Comparison of ENCODE assay signal across 19 cellular contexts in the genomic region with DNA sequence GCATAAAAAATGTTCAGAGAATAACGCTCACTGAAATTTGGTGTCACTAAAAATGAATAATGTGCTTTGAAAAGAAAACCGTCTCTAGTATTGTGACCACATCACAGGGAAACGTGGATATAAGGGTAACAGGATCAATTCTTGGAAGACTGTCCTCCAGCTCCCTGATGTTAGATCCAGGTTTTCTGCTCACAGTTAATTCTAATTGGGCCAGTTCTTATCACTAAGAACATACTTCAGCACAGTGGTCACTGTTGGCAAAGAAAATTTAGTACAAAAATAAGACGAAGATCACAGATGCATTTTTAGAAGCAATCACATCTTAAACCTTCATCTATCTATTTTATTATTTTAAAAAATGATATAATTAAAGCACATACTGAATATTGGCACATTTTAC. TPM values are rescaled to one million over a fixed set of nuclear protein-coding genes. Genes with fewer than 3 reads are reported as not detected.
DNase-seq lines count a peak whose midpoint lies in the region; ATAC-seq, FAIRE-seq and TF ChIP-seq lines count a peak whose summit lies in the region.
"Had no signal": no experiment of that assay in that cellular context is flagged by ENCODE, and none has a peak within 500 bp of the region (broad histone marks: within the 10 kb centered on the region; RNA-seq: fewer than 3 reads in every experiment).

No MANE protein-coding gene starts in this region.

- TF ChIP-seq POLR2A in GM12878 (IDR thresholded peaks at IDR 0.05; ENCODE audit: low read depth, low read length), result no peak

- CTCF ChIA-PET in GM12878 (lab: Yijun Ruan, JAX), result no interaction called here

- WGBS in GM12878 (ENCODE audit: insufficient coverage, insufficient replicate concordance, low lambda C conversion rate, missing lambda C conversion rate), result 100% methylated on average over 4 of the region's 4 CpGs
- 95% methylated on average over 3 of the region's 4 CpGs for WGBS in mesenchymal stem cell

- H3K4me3 ChIP-seq in GM12878 (no peak overlapping the region), mesenchymal stem cell (ENCODE audit: insufficient read depth in 1 of 2, low read depth in 1 of 2, low read length in 2 of 2) (no peak overlapping the region), WERI-Rb-1 (ENCODE audit: low read depth, low read length) (no peak overlapping the region)
- H3K4me3 ChIP-seq: GM23248 had no signal

- TF ChIP-seq RAD21 in GM12878 (IDR thresholded peaks at IDR 0.05; ENCODE audit: insufficient read depth, low read depth, low read length), result no peak

- H3K18ac ChIP-seq in mesenchymal stem cell (ENCODE audit: low read depth in 1 of 2, low read length in 2 of 2), result no peak overlapping the region

- H3K79me1 ChIP-seq in mesenchymal stem cell (replicated peaks; ENCODE audit: low read length, poor library complexity, severe bottlenecking), result no peaks in the 10 kb centered on the region

- H2AFZ ChIP-seq in GM12878 (ENCODE audit: control insufficient read depth, low read depth, low read length) (no peak overlapping the region), mesenchymal stem cell (ENCODE audit: low read depth, low read length) (no peak overlapping the region)
- H2AFZ ChIP-seq: GM23248 had no signal

- no peak for ATAC-seq in GM12878
- peak; percentile 83 for ATAC-seq in Right ventricle myocardium superior (ENCODE audit: poor library complexity)
- no peak for ATAC-seq in GM21737 (IDR thresholded peaks at IDR 0.05; ENCODE audit: unreplicated experiment)
- ATAC-seq in left lobe of liver, result no peak
- ATAC-seq in GM18519 (IDR thresholded peaks at IDR 0.05; ENCODE audit: low FRiP score, unreplicated experiment), result no peak
- ATAC-seq: HCT116 had no signal

- H2BK15ac ChIP-seq in mesenchymal stem cell (ENCODE audit: low read depth, poor library complexity, severe bottlenecking), result no peak overlapping the region

- H3K9me3 ChIP-seq in GM12878 (replicated peaks; ENCODE audit: control insufficient read depth, insufficient read depth, low read length) (no peaks in the 10 kb centered on the region), mesenchymal stem cell (ENCODE audit: control insufficient read depth, low read length) (no peaks in the 10 kb centered on the region), WERI-Rb-1 (ENCODE audit: severe bottlenecking) (no peaks in the 10 kb centered on the region)

- intact Hi-C loops in GM12878 (cut with micrococcal nuclease; ENCODE audit: unreplicated experiment), result no loop called here
- intact Hi-C loops in Right ventricle myocardium superior (cut with DNase I), result no loop called here

- FAIRE-seq in D721Med (lab: Jason Lieb, UNC) (peak; percentile 99), GM12878 (lab: Jason Lieb, UNC) (peak; percentile 56)
- FAIRE-seq: HTR-8/SVneo had no signal

- in situ Hi-C loops in GM12878 (cut with MboI), result no loop called here

- H2BK120ac ChIP-seq in mesenchymal stem cell (ENCODE audit: low read depth, low read length), result no peak overlapping the region

- H3K9ac ChIP-seq in GM12878 (ENCODE audit: control insufficient read depth, insufficient read depth, low read length) (no peak overlapping the region), mesenchymal stem cell (ENCODE audit: low read length) (peak overlapping the region; percentile 21)
- H3K9ac ChIP-seq: GM23248 had no signal

- H3K27ac ChIP-seq in GM12878 (ENCODE audit: control insufficient read depth, insufficient read depth) (no peak overlapping the region), mesenchymal stem cell (ENCODE audit: low read length, poor library complexity, severe bottlenecking) (no peak overlapping the region), WERI-Rb-1 (no peak overlapping the region)
- H3K27ac ChIP-seq: GM23248, HL-60, RWPE1 had no signal

- POLR2A ChIA-PET in GM12878 (lab: Charles Lee), result no interaction called here

- no peak overlapping the region for H3K4ac ChIP-seq in mesenchymal stem cell (ENCODE audit: low read depth in 1 of 2, low read length in 2 of 2)

- TF ChIP-seq EP300 in GM12878 (IDR thresholded peaks at IDR 0.05; ENCODE audit: borderline replicate concordance in 1 of 2, control insufficient read depth in 1 of 2, low read depth in 2 of 2, low read length in 2 of 2), result no peak

- no peaks in the 10 kb centered on the region for H3K27me3 ChIP-seq in GM12878 (replicated peaks in 1 of 2; ENCODE audit: control insufficient read depth in 2 of 2, insufficient read depth in 2 of 2, low read length in 1 of 2)
- H3K27me3 ChIP-seq in mesenchymal stem cell (ENCODE audit: control insufficient read depth in 1 of 2, insufficient read depth in 1 of 2, low read length in 2 of 2), result no peaks in the 10 kb centered on the region
- no peaks in the 10 kb centered on the region for H3K27me3 ChIP-seq in WERI-Rb-1 (ENCODE audit: insufficient read depth, low read depth, severe bottlenecking)

- no peaks in the 10 kb centered on the region for H3K79me2 ChIP-seq in GM12878 (ENCODE audit: control insufficient read depth, insufficient read depth, low read length)

- DNase-seq in D721Med (ENCODE audit: insufficient read length, low spot score), result no peak
- no peak for DNase-seq in GM12878 (ENCODE audit: low read depth, low spot score)
- no peak for DNase-seq in Right ventricle myocardium superior
- no peak for DNase-seq in mesenchymal stem cell
- no peak for DNase-seq in left lobe of liver (ENCODE audit: low spot score)
- DNase-seq in WERI-Rb-1, result no peak
- DNase-seq: Calu3; CD4-positive, alpha-beta memory T cell; GM23248; NCI-H187; NCI-H345; NCI-H526; NK-92 treated with Interleukin-12 subunit alpha and Interleukin-12 subunit beta, amount 100 ng/mL, for 24 hours had no signal

- H2BK12ac ChIP-seq in mesenchymal stem cell (ENCODE audit: low read length in 2 of 2), result no peak overlapping the region

- no peak for TF ChIP-seq CTCF in D721Med (IDR thresholded peaks at IDR 0.05; ENCODE audit: insufficient read depth, missing control alignments)
- no peak for TF ChIP-seq CTCF in GM12878 (IDR thresholded peaks at IDR 0.05 in 2 of 3, conservative IDR thresholded peaks at IDR 0.05 in 1 of 3; ENCODE audit: control insufficient read depth in 2 of 3, extremely low read depth in 1 of 3, insufficient read depth in 1 of 3, low read depth in 3 of 3, low read length in 3 of 3)
- no peak for TF ChIP-seq CTCF in WERI-Rb-1 (IDR thresholded peaks at IDR 0.05; ENCODE audit: low read depth, low read length)

- no peak overlapping the region for H2BK5ac ChIP-seq in mesenchymal stem cell (ENCODE audit: low read depth, low read length, poor library complexity, severe bottlenecking)

- no peaks in the 10 kb centered on the region for H4K20me1 ChIP-seq in GM12878 (ENCODE audit: control insufficient read depth, insufficient read depth)

- H3K23ac ChIP-seq in mesenchymal stem cell (ENCODE audit: low read length in 2 of 2), result no peak overlapping the region

- RAD21 ChIA-PET in GM12878 (lab: Charles Lee; ENCODE audit: unreplicated experiment), result no interaction called here

- no TSS peak for BruUV-seq in GM12878 (replicated peaks; lab: Mats Ljungman, UMichigan)

- no peak overlapping the region for H4K91ac ChIP-seq in mesenchymal stem cell (ENCODE audit: low read length)

- no peak overlapping the region for H4K8ac ChIP-seq in mesenchymal stem cell (ENCODE audit: low read length)

- no peak overlapping the region for H2AK5ac ChIP-seq in mesenchymal stem cell (ENCODE audit: low read length, severe bottlenecking)

- SMC1A ChIA-PET in GM12878 (lab: Charles Lee; ENCODE audit: uncharacterized antibody, unreplicated experiment), result interaction anchor here (0.7 to 2.1 kb wide), 6 partner anchors 8 to 81 kb away, joined by 3 to 5 read pairs (median 3); no protein-coding TSS in a partner anchor

- H3K4me1 ChIP-seq in GM12878 (ENCODE audit: control insufficient read depth, insufficient read depth, low read length) (no peaks in the 10 kb centered on the region), mesenchymal stem cell (ENCODE audit: control insufficient read depth, insufficient read depth, low read depth, low read length) (peaks cover 2% of the 10 kb centered on the region)

- H3K4me2 ChIP-seq in GM12878 (ENCODE audit: control insufficient read depth, insufficient read depth) (no peak overlapping the region), mesenchymal stem cell (ENCODE audit: low read length, poor library complexity, severe bottlenecking) (no peak overlapping the region)

- H3K36me3 ChIP-seq in GM12878 (ENCODE audit: control insufficient read depth in 2 of 2, insufficient read depth in 2 of 2, low read length in 1 of 2) (peaks cover 0 to 4% of the 10 kb centered on the region in 2 experiments; a peak in 3 of 4 replicates), mesenchymal stem cell (ENCODE audit: control insufficient read depth in 1 of 2, insufficient read depth in 2 of 2, low read depth in 1 of 2, low read length in 2 of 2) (peaks cover 8 to 16% of the 10 kb centered on the region in 2 experiments), WERI-Rb-1 (no peaks in the 10 kb centered on the region)

- H3K14ac ChIP-seq in mesenchymal stem cell (ENCODE audit: low read length in 2 of 2), result no peak overlapping the region

TF ChIP-seq in GM12878, 131 proteins besides CTCF, POLR2A, EP300 and RAD21 (continues in another document):
- no peak for TF ChIP-seq RAD51 (IDR thresholded peaks at IDR 0.05)
- TF ChIP-seq TAF1 (IDR thresholded peaks at IDR 0.05; ENCODE audit: borderline replicate concordance, low read depth, low read length), result no peak
- TF ChIP-seq ZZZ3 (IDR thresholded peaks at IDR 0.05; ENCODE audit: control insufficient read depth, insufficient read length, low read depth), result no peak

RNA-seq across cellular contexts. Expression of gene CD226, which starts 57.0 kb away (rescaled TPM):
- total RNA-seq in GM12878 (2013; cell fraction: nucleolus; rRNA removed), result 158 and 176 TPM in 2 replicates
- total RNA-seq in GM12878 (2014; rRNA removed) (53.3 and 61.5 TPM in 2 replicates), GM12878 (2014; rRNA removed; fragmentation: Illumina TruSeq; extraction: Trizol) (63.9 and 68.8 TPM in 2 replicates), GM12878 (2021) (56.2 and 60.3 TPM in 2 replicates), Right ventricle myocardium superior (0.94 TPM), left lobe of liver (1.5 TPM)
- polyA plus RNA-seq in GM12878 (2011; ENCODE audit: low read depth), result 24.3 TPM
- polyA plus RNA-seq in GM12878 (2011; rRNA removed) (67.2 and 84.8 TPM in 2 replicates), GM12878 (2014; fragmentation: Illumina TruSeq; extraction: Trizol) (56.6 and 62.8 TPM in 2 replicates), GM12878 (2014; fragmentation: Nextera tagmentation; extraction: Ambion mirVana) (10 to 100 TPM; 12.9 to 18.2 TPM), GM12878 (2014; rRNA removed) (38.5 and 41.3 TPM in 2 replicates), GM12878 (2016; fragmentation: Nextera tagmentation; extraction: Ambion mirVana) (10 to 100 TPM; 22.7 to 23.5 TPM)
- polyA plus RNA-seq in GM12878 (2011; cell fraction: cytosol; rRNA removed), result 28.2 and 43.4 TPM in 2 replicates
- 20.7 and 33.5 TPM in 2 replicates for polyA plus RNA-seq in GM12878 (2011; cell fraction: nucleus; rRNA removed)
- polyA plus RNA-seq in GM12878 (2012), result 40.8 and 67.0 TPM in 2 replicates
- 106 and 148 TPM in 2 replicates for polyA minus RNA-seq in GM12878 (2011; rRNA and poly(A)+ RNA removed)
- polyA minus RNA-seq in GM12878 (2011; cell fraction: cytosol; rRNA and poly(A)+ RNA removed), result 23.1 and 25.7 TPM in 2 replicates
- polyA minus RNA-seq in GM12878 (2011; cell fraction: nucleus; rRNA and poly(A)+ RNA removed), result 29.5 and 39.7 TPM in 2 replicates
- polyA plus RNA-seq in mesenchymal stem cell (2013, experiment 1 of 2), result 0.10 TPM
- 0.15 TPM for polyA plus RNA-seq in mesenchymal stem cell (2013, experiment 2 of 2)

Comparison
In these comparisons a context has a peak if more than half of its experiments do, and no peak if none do; other contexts are left out.
1. RNA of gene CD226, which starts 57.0 kb away (total RNA-seq): 53.3 to 176 TPM in GM12878; 1.5 TPM in left lobe of liver (single experiment) and 0.94 TPM in Right ventricle myocardium superior (single experiment); every median in the first group is over 10 times any median in the second.